ENCODE assay signal across 9 cellular contexts in the genomic region with DNA sequence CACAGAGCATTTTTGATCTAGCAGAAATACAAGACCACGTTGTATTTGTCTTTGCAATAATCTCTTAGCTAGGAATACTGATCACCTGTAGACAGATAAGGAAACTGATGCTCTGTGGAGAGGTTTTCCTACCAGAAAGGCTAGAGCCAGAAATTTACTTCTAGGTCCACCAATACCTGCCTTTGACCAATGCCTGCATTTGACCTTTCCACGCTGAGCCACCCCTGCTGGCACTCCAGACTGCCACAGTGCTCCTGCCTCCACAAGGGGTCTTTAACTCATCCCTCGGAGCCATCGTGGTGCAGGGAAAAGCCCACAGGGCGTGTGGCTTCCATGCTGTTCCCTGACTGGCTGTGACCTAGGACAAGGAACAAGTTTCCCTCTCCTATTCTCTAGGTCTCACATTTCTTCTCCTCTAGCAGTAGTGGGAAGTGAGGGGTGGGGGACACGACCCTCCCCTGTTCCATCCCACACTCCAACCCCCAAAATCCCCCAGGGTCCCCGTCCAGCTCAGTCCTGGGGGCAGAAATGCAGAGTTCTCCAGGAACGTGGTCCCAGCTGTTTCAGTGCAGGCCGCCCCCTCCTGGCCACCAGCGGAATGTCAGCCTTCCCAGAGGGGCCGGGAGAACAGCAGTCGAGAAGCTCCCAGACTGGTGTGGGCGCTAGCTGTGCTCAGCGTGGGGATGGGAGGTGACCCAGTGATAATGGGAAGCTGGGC. TPM values are rescaled to one million over a fixed set of nuclear protein-coding genes. Genes with fewer than 3 reads are reported as not detected.
DNase-seq lines count a peak whose midpoint lies in the region; ATAC-seq and TF ChIP-seq lines count a peak whose summit lies in the region.
"Had no signal": no experiment of that assay in that cellular context is flagged by ENCODE, and none has a peak within 500 bp of the region (broad histone marks: within the 10 kb centered on the region; RNA-seq: fewer than 3 reads in every experiment).

No MANE protein-coding gene starts in this region.

- H3K9me3 Mint-ChIP-seq in Calu3 (ENCODE audit: low read depth, unreplicated experiment) = no peaks in the 10 kb centered on the region
- H3K9me3 Mint-ChIP-seq: T-helper 1 cell treated with Interleukin-12 subunit alpha and Interleukin-12 subunit beta and Interleukin-4 antibody, amounts not matched to agents 30 μg/mL and 1 μg/mL, for 36 hours had no signal

- H3K27ac ChIP-seq in foreskin keratinocyte = no peak overlapping the region
- H3K27ac ChIP-seq in substantia nigra (ENCODE audit: low read depth, low read length, poor library complexity, severe bottlenecking) = peak overlapping the region; percentile 86

- peaks cover 63% of the 10 kb centered on the region for H3K27me3 Mint-ChIP-seq in Calu3 (ENCODE audit: unreplicated experiment)

- peak; percentile 78 for TF ChIP-seq CTCF in Calu3 (IDR thresholded peaks at IDR 0.05; ENCODE audit: unreplicated experiment)
- peak; percentile 81 for TF ChIP-seq CTCF in foreskin keratinocyte (conservative IDR thresholded peaks at IDR 0.05)

- ATAC-seq in HG02852 (IDR thresholded peaks at IDR 0.05; ENCODE audit: unreplicated experiment) (peak; percentile 45), foreskin keratinocyte (peak; percentile 55), HG03521 (IDR thresholded peaks at IDR 0.05; ENCODE audit: unreplicated experiment) (no peak)

- intact Hi-C loops in Calu3 (cut with micrococcal nuclease; ENCODE audit: unreplicated experiment) = loop anchor here (5.0 kb wide), 1 partner anchor 159 kb away; no protein-coding TSS in a partner anchor

- H3K4me3 Mint-ChIP-seq in Calu3 (ENCODE audit: low read depth, unreplicated experiment) = no peak overlapping the region
- H3K4me3 Mint-ChIP-seq: T-helper 1 cell treated with Interleukin-12 subunit alpha and Interleukin-12 subunit beta and Interleukin-4 antibody, amounts not matched to agents 30 μg/mL and 1 μg/mL, for 36 hours had no signal

- no TSS peak for BruUV-seq in Calu3 (replicated peaks; lab: Mats Ljungman, UMichigan)

- H3K27ac Mint-ChIP-seq in Calu3 (ENCODE audit: unreplicated experiment) = no peak overlapping the region
- H3K27ac Mint-ChIP-seq: T-helper 1 cell treated with Interleukin-12 subunit alpha and Interleukin-12 subunit beta and Interleukin-4 antibody, amounts not matched to agents 30 μg/mL and 1 μg/mL, for 36 hours had no signal

- H3K36me3 Mint-ChIP-seq in Calu3 (ENCODE audit: insufficient read depth, unreplicated experiment) = peaks cover 5% of the 10 kb centered on the region

- H3K4me1 ChIP-seq in foreskin keratinocyte = no peaks in the 10 kb centered on the region

- peaks cover 7% of the 10 kb centered on the region for H3K4me1 Mint-ChIP-seq in Calu3 (ENCODE audit: low read depth, unreplicated experiment)

- DNase-seq in Calu3 (peak; percentile 70), RPMI7951 (ENCODE audit: low read depth) (peak; percentile 44), foreskin keratinocyte (no peak), occipital lobe (lab: John Stamatoyannopoulos, UW) (peak; percentile 72), substantia nigra (lab: John Stamatoyannopoulos, UW) (peak in 48 of 49 donors; percentile 27 to 87 (median 76))
- peak; percentile 33 for DNase-seq in activated effector memory CD4-positive, alpha-beta T cell treated with Interleukin-2 at 50 U/mL for 16 hours

- CTCF ChIA-PET in Calu3 (lab: Charles Lee) = interaction anchor here (0.6 to 2.1 kb wide), 11 partner anchors 11 to 187 kb away, joined by 3 to 8 read pairs (median 4); no protein-coding TSS in a partner anchor

- peaks cover 81% of the 10 kb centered on the region for H3K27me3 ChIP-seq in foreskin keratinocyte

RNA-seq across cellular contexts. Expression of a gene that starts 1.4 kb away (rescaled TPM):
- total RNA-seq in Calu3 (2022) (0.39 and 0.42 TPM in 2 replicates), foreskin keratinocyte (not detected in 2 replicates), occipital lobe (10.9 TPM)
- 0.12 and 0.59 TPM in 2 replicates for total RNA-seq in RPMI7951 (2014; rRNA removed; shearing (Covaris generic))
- not detected in 2 replicates for polyA plus RNA-seq in foreskin keratinocyte

RNA-seq across cellular contexts. Expression of a gene that starts 57.0 kb away (rescaled TPM):
- 32.2 and 34.4 TPM in 2 replicates for total RNA-seq in Calu3 (2022)
- total RNA-seq in RPMI7951 (2014; rRNA removed; shearing (Covaris generic)) = 48.9 and 49.9 TPM in 2 replicates
- 23.8 and 26.3 TPM in 2 replicates for total RNA-seq in foreskin keratinocyte
- polyA plus RNA-seq in foreskin keratinocyte = 17.8 and 18.1 TPM in 2 replicates
- total RNA-seq in occipital lobe = 14.5 TPM

Comparison
In these comparisons a context has a peak if more than half of its experiments do, and no peak if none do; other contexts are left out.
1. DNase-seq: peak in Calu3 (single experiment), RPMI7951 (single experiment), activated effector memory CD4-positive, alpha-beta T cell treated with Interleukin-2 at 50 U/mL for 16 hours (single experiment), occipital lobe (single experiment) and substantia nigra (48 of 49); none in foreskin keratinocyte (0 of 2).